In the genomic region with DNA sequence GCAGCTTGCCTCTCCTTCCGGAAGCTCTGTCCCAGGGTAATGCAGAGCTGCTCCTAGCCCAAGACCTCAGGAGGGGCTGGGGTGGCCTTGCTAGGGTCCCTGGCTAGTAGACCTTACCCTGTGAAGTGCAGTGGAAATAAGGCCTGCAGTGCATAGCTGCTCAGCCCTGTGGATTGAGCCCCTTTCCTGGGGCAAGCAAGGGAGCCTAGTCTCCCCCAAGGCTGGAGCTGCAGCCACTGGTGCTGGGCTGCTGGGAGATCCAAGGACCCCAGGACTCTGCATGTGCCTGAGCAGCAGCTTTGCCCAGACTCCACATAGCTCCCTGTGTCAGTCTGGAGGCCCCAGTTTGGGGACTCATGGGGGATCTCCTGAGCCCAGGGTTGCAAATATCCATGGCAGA, we compare ENCODE assay signal across 18 cellular contexts. TPM values are rescaled to one million over a fixed set of nuclear protein-coding genes. Genes with fewer than 3 reads are reported as not detected.
DNase-seq lines count a peak whose midpoint lies in the region; ATAC-seq and TF ChIP-seq lines count a peak whose summit lies in the region.
"Had no signal": no experiment of that assay in that cellular context is flagged by ENCODE, and none has a peak within 500 bp of the region (broad histone marks: within the 10 kb centered on the region; RNA-seq: fewer than 3 reads in every experiment).

No MANE protein-coding gene starts in this region.

- H3K27me3 ChIP-seq in neuronal stem cell (ENCODE audit: control insufficient read depth in 3 of 3, insufficient read depth in 3 of 3, low read depth in 1 of 3, low read length in 3 of 3) = no peaks in the 10 kb centered on the region
- no peaks in the 10 kb centered on the region for H3K27me3 ChIP-seq in CD4-positive, alpha-beta memory T cell (ENCODE audit: insufficient read depth, low read length)
- H3K27me3 ChIP-seq: BLaER1 treated with 17β-estradiol and CSF1 and Interleukin-3, amounts not matched to agents 10 nM and 100 nM had no signal

- no peak overlapping the region for H3K23ac ChIP-seq in neuronal stem cell (ENCODE audit: low read depth, low read length, poor library complexity)

- no peak overlapping the region for H2BK5ac ChIP-seq in neuronal stem cell (ENCODE audit: low read length)

- no peak overlapping the region for H4K91ac ChIP-seq in neuronal stem cell (ENCODE audit: low read depth, low read length, poor library complexity)

- H3K18ac ChIP-seq in neuronal stem cell (ENCODE audit: low read length) = no peak overlapping the region

- H2BK15ac ChIP-seq in neuronal stem cell (ENCODE audit: low read length) = no peak overlapping the region

- H3K14ac ChIP-seq in neuronal stem cell (ENCODE audit: low read length) = peak overlapping the region; percentile 63

- H3K4me3 ChIP-seq in neuronal stem cell (ENCODE audit: low read length in 2 of 2) = no peak overlapping the region
- no peak overlapping the region for H3K4me3 ChIP-seq in CD4-positive, alpha-beta memory T cell (ENCODE audit: low read length in 2 of 2)
- H3K4me3 ChIP-seq: BLaER1 treated with 17β-estradiol and CSF1 and Interleukin-3, amounts not matched to agents 10 nM and 100 nM; GM12878 had no signal

- intact Hi-C loops in CD4-positive, alpha-beta memory T cell (cut with micrococcal nuclease) = no loop called here

- peaks cover 8% of the 10 kb centered on the region for H3K27me3 Mint-ChIP-seq in chondrocyte (ENCODE audit: low read depth)
- peaks cover 19% of the 10 kb centered on the region for H3K27me3 Mint-ChIP-seq in stimulated activated memory B cell treated with anti-CD40 and anti-IgM and Interleukin-4, amounts not matched to agents 10 μg/mL and 1 μg/mL and 100 μg/mL, for 72 hours
- peaks cover 7 to 10% of the 10 kb centered on the region in 2 donors for H3K27me3 Mint-ChIP-seq in CD4-positive, alpha-beta memory T cell
- H3K27me3 Mint-ChIP-seq in activated T-cell treated with anti-CD3 and anti-CD28 coated beads, Interleukin-2, amount 50 U/mL, for 72 hours (ENCODE audit: low read depth) = peaks cover 16% of the 10 kb centered on the region

- TF ChIP-seq CTCF in chondrocyte (IDR thresholded peaks at IDR 0.05) = no peak

- H3K36me3 Mint-ChIP-seq in chondrocyte (ENCODE audit: low read depth) = no peaks in the 10 kb centered on the region
- H3K36me3 Mint-ChIP-seq in stimulated activated memory B cell treated with anti-CD40 and anti-IgM and Interleukin-4, amounts not matched to agents 10 μg/mL and 1 μg/mL and 100 μg/mL, for 72 hours = no peaks in the 10 kb centered on the region
- no peaks in the 10 kb centered on the region for H3K36me3 Mint-ChIP-seq in CD4-positive, alpha-beta memory T cell
- H3K36me3 Mint-ChIP-seq in activated T-cell treated with anti-CD3 and anti-CD28 coated beads, Interleukin-2, amount 50 U/mL, for 72 hours (ENCODE audit: insufficient read depth in 2 of 2) = no peaks in the 10 kb centered on the region
- H3K36me3 Mint-ChIP-seq: CD8-positive, alpha-beta memory T cell had no signal

- H3K4ac ChIP-seq in neuronal stem cell (ENCODE audit: low read length) = no peak overlapping the region

- no peak overlapping the region for H3K27ac ChIP-seq in neuronal stem cell (replicated peaks; ENCODE audit: low read length)
- H3K27ac ChIP-seq in CD4-positive, alpha-beta memory T cell (ENCODE audit: low read depth, low read length) = no peak overlapping the region
- H3K27ac ChIP-seq: BLaER1 treated with 17β-estradiol and CSF1 and Interleukin-3, amounts not matched to agents 10 nM and 100 nM had no signal

- H3K27ac Mint-ChIP-seq in chondrocyte (ENCODE audit: unreplicated experiment) = no peak overlapping the region
- no peak overlapping the region for H3K27ac Mint-ChIP-seq in stimulated activated memory B cell treated with anti-CD40 and anti-IgM and Interleukin-4, amounts not matched to agents 10 μg/mL and 1 μg/mL and 100 μg/mL, for 72 hours
- H3K27ac Mint-ChIP-seq in CD4-positive, alpha-beta memory T cell = no peak overlapping the region
- no peak overlapping the region for H3K27ac Mint-ChIP-seq in activated T-cell treated with anti-CD3 and anti-CD28 coated beads, Interleukin-2, amount 50 U/mL, for 72 hours
- H3K27ac Mint-ChIP-seq: B cell, HFFc6 had no signal

- POLR2A ChIA-PET in CD4-positive, alpha-beta memory T cell (lab: Charles Lee; ENCODE audit: partially characterized antibody) = no interaction called here

- no peak overlapping the region for H4K8ac ChIP-seq in neuronal stem cell (ENCODE audit: low read depth, low read length)

- DNase-seq in chondrocyte (ENCODE audit: low spot score) (peak; percentile 51), neuronal stem cell (ENCODE audit: low spot score) (no peak)
- DNase-seq in CD4-positive, alpha-beta memory T cell = no peak
- no peak for DNase-seq in activated T-cell treated with anti-CD3 and anti-CD28 coated beads, Interleukin-2, amount 50 U/mL, for 72 hours
- DNase-seq: CD8-positive, alpha-beta memory T cell; COR-L47; DMS 273 treated with DMSO at 0.1 percent for 48 hours; DND-41; EL; GOT3; H7; HFFc6 had no signal

- no peaks in the 10 kb centered on the region for H3K9me3 ChIP-seq in neuronal stem cell (replicated peaks in 1 of 2; ENCODE audit: control insufficient read depth in 2 of 2, insufficient read depth in 1 of 2, low read depth in 1 of 2, low read length in 2 of 2)
- H3K9me3 ChIP-seq in CD4-positive, alpha-beta memory T cell (ENCODE audit: control insufficient read depth in 1 of 2, low read length in 2 of 2) = no peaks in the 10 kb centered on the region

- H2BK120ac ChIP-seq in neuronal stem cell (ENCODE audit: low read depth, low read length) = no peak overlapping the region

- H2BK12ac ChIP-seq in neuronal stem cell (ENCODE audit: low read length) = no peak overlapping the region

- H3K4me1 ChIP-seq in neuronal stem cell (ENCODE audit: control insufficient read depth in 2 of 2, insufficient read depth in 1 of 2, low read depth in 1 of 2, low read length in 2 of 2) = peaks cover 5% of the 10 kb centered on the region in 2 donors
- H3K4me1 ChIP-seq in CD4-positive, alpha-beta memory T cell (ENCODE audit: insufficient read depth, low read length) = no peaks in the 10 kb centered on the region
- H3K4me1 ChIP-seq: BLaER1 treated with 17β-estradiol and CSF1 and Interleukin-3, amounts not matched to agents 10 nM and 100 nM had no signal

- H3K4me1 Mint-ChIP-seq in chondrocyte (ENCODE audit: low read depth) = no peaks in the 10 kb centered on the region
- H3K4me1 Mint-ChIP-seq in stimulated activated memory B cell treated with anti-CD40 and anti-IgM and Interleukin-4, amounts not matched to agents 10 μg/mL and 1 μg/mL and 100 μg/mL, for 72 hours = no peaks in the 10 kb centered on the region
- no peaks in the 10 kb centered on the region for H3K4me1 Mint-ChIP-seq in CD4-positive, alpha-beta memory T cell
- no peaks in the 10 kb centered on the region for H3K4me1 Mint-ChIP-seq in activated T-cell treated with anti-CD3 and anti-CD28 coated beads, Interleukin-2, amount 50 U/mL, for 72 hours (ENCODE audit: low read depth)
- H3K4me1 Mint-ChIP-seq: B cell; CD8-positive, alpha-beta memory T cell had no signal

- no peak overlapping the region for H3K9ac ChIP-seq in neuronal stem cell (ENCODE audit: low read depth, low read length, poor library complexity)
- H3K9ac ChIP-seq: BLaER1 treated with 17β-estradiol and CSF1 and Interleukin-3, amounts not matched to agents 10 nM and 100 nM had no signal

- H3K4me3 Mint-ChIP-seq in chondrocyte (ENCODE audit: unreplicated experiment) = no peak overlapping the region
- no peak overlapping the region for H3K4me3 Mint-ChIP-seq in stimulated activated memory B cell treated with anti-CD40 and anti-IgM and Interleukin-4, amounts not matched to agents 10 μg/mL and 1 μg/mL and 100 μg/mL, for 72 hours
- H3K4me3 Mint-ChIP-seq in CD4-positive, alpha-beta memory T cell = no peak overlapping the region
- no peak overlapping the region for H3K4me3 Mint-ChIP-seq in activated T-cell treated with anti-CD3 and anti-CD28 coated beads, Interleukin-2, amount 50 U/mL, for 72 hours
- H3K4me3 Mint-ChIP-seq: B cell; CD8-positive, alpha-beta memory T cell; HFFc6 had no signal

- peaks cover 4% of the 10 kb centered on the region for H3K9me3 Mint-ChIP-seq in chondrocyte (ENCODE audit: low read depth)
- peaks cover 4% of the 10 kb centered on the region for H3K9me3 Mint-ChIP-seq in stimulated activated memory B cell treated with anti-CD40 and anti-IgM and Interleukin-4, amounts not matched to agents 10 μg/mL and 1 μg/mL and 100 μg/mL, for 72 hours
- H3K9me3 Mint-ChIP-seq in CD4-positive, alpha-beta memory T cell = peaks cover 0 to 7% (median 0%) of the 10 kb centered on the region in 8 donors
- H3K9me3 Mint-ChIP-seq in activated T-cell treated with anti-CD3 and anti-CD28 coated beads, Interleukin-2, amount 50 U/mL, for 72 hours = peaks cover 0 to 4% of the 10 kb centered on the region in 2 donors

- H2AK5ac ChIP-seq in neuronal stem cell (ENCODE audit: low read depth, low read length) = no peak overlapping the region

- CTCF ChIA-PET in CD4-positive, alpha-beta memory T cell (lab: Charles Lee; ENCODE audit: partially characterized antibody) = no interaction called here

- ATAC-seq in stimulated activated memory B cell treated with anti-CD40 and anti-IgM and Interleukin-4, amounts not matched to agents 10 μg/mL and 1 μg/mL and 100 μg/mL, for 72 hours = peak; percentile 34
- no peak for ATAC-seq in HG03108 (IDR thresholded peaks at IDR 0.05; ENCODE audit: unreplicated experiment)
- no peak for ATAC-seq in activated T-cell treated with anti-CD3 and anti-CD28 coated beads, Interleukin-2, amount 50 U/mL, for 72 hours (replicated peaks in 1 of 2)
- ATAC-seq: GM12878, HCT116 had no signal

- H3K36me3 ChIP-seq in neuronal stem cell (replicated peaks in 1 of 2; ENCODE audit: control insufficient read depth in 2 of 2, insufficient read depth in 2 of 2, low read length in 2 of 2) = no peaks in the 10 kb centered on the region
- no peaks in the 10 kb centered on the region for H3K36me3 ChIP-seq in CD4-positive, alpha-beta memory T cell (ENCODE audit: insufficient read depth, low read length)
- H3K36me3 ChIP-seq: BLaER1 treated with 17β-estradiol and CSF1 and Interleukin-3, amounts not matched to agents 10 nM and 100 nM had no signal

- H3K79me1 ChIP-seq in neuronal stem cell (ENCODE audit: low read depth, low read length) = no peaks in the 10 kb centered on the region

- no CpG with 5 or more reads among the region's 1 CpG for WGBS in neuronal stem cell (ENCODE audit: extremely low coverage in 2 of 2, insufficient read length in 2 of 2, insufficient replicate concordance in 1 of 2), 2 donors

- H3K4me2 ChIP-seq in neuronal stem cell (ENCODE audit: insufficient read depth, low read length, poor library complexity, severe bottlenecking) = no peak overlapping the region
- H3K4me2 ChIP-seq: BLaER1 treated with 17β-estradiol and CSF1 and Interleukin-3, amounts not matched to agents 10 nM and 100 nM had no signal

- H2AFZ ChIP-seq in neuronal stem cell (ENCODE audit: low read length) = no peak overlapping the region

RNA-seq across cellular contexts. Expression of gene FANCF, which starts 57.9 kb away (rescaled TPM):
- total RNA-seq in chondrocyte = 7.0 to 7.4 TPM (median 7.2 TPM) in 3 replicates
- 15.0 TPM for polyA plus RNA-seq in neuronal stem cell (2013, experiment 1 of 2)
- polyA plus RNA-seq in neuronal stem cell (2013, experiment 2 of 2) = 15.5 TPM
- 10 to 100 TPM; 22.2 to 23.5 TPM for total RNA-seq in CD4-positive, alpha-beta memory T cell
- polyA plus RNA-seq in CD4-positive, alpha-beta memory T cell = 10 to 100 TPM in 1 of 2 donors, 1 to 10 TPM in 1; 8.6 to 17.7 TPM
- total RNA-seq in activated T-cell treated with anti-CD3 and anti-CD28 coated beads, Interleukin-2, amount 50 U/mL, for 72 hours = 10 to 100 TPM; 12.6 to 13.9 TPM
